In the genomic region with DNA sequence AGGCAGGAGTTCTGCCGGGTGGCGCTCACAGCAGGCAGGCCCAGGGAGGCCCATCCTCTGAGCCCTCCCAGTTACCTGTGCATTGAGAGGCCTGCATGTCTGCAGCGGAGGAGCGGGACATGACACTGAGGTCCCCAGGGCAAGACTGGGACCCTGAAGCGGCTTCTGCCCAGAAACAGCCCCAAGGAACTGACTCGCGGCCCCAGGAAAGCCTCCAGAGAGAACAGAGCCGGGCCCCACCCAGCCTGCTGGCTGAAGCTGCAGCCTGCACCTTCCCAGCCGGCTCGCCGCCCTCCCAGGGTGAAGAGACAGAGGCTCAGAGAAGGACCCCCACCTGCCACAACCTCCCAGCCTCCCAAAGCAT, we compare ENCODE assay signal across 19 cellular contexts. TPM values are rescaled to one million over a fixed set of nuclear protein-coding genes. Genes with fewer than 3 reads are reported as not detected.
DNase-seq lines count a peak whose midpoint lies in the region; ATAC-seq and TF ChIP-seq lines count a peak whose summit lies in the region.
"Had no signal": no experiment of that assay in that cellular context is flagged by ENCODE, and none has a peak within 500 bp of the region (broad histone marks: within the 10 kb centered on the region; RNA-seq: fewer than 3 reads in every experiment).

No MANE protein-coding gene starts in this region.

- H3K27ac ChIP-seq in heart left ventricle (peak overlapping the region in 9 of 12 donors; percentile 6 to 89 (median 55)), endodermal cell (ENCODE audit: low read depth, low read length) (peak overlapping the region; percentile 83), upper lobe of left lung (peak overlapping the region; percentile 67 to 87 (median 76))

- TF ChIP-seq CTCF in heart left ventricle (IDR thresholded peaks at IDR 0.05) (no peak), endodermal cell (conservative IDR thresholded peaks at IDR 0.05) (no peak), neural crest cell (conservative IDR thresholded peaks at IDR 0.05) (no peak), upper lobe of left lung (IDR thresholded peaks at IDR 0.05) (no peak)

- H3K9me3 ChIP-seq in heart left ventricle, result no peaks in the 10 kb centered on the region
- no peaks in the 10 kb centered on the region for H3K9me3 ChIP-seq in endodermal cell (ENCODE audit: control insufficient read depth, low read length)
- H3K9me3 ChIP-seq in upper lobe of left lung, result no peaks in the 10 kb centered on the region
- H3K9me3 ChIP-seq: HAP-1 had no signal

- no peaks in the 10 kb centered on the region for H3K9me3 Mint-ChIP-seq in endodermal cell
- no peaks in the 10 kb centered on the region for H3K9me3 Mint-ChIP-seq in neural crest cell
- H3K9me3 Mint-ChIP-seq: activated T-helper 1 cell treated with anti-CD3 and anti-CD28 coated beads, Interleukin-12 subunit alpha, Interleukin-12 subunit beta, Interleukin-2, Interleukin-4 antibody, amounts not matched to agents 30 ng/mL and 10 ng/mL and 1 ng/mL, durations not matched to agents 14 hours and 24 hours and 36 hours had no signal

- H3K9ac ChIP-seq in endodermal cell (ENCODE audit: extremely low read depth, low read length, poor library complexity, severe bottlenecking), result no peak overlapping the region

- H3K4me1 ChIP-seq in heart left ventricle, result peaks cover 5 to 63% (median 47%) of the 10 kb centered on the region in 12 donors
- H3K4me1 ChIP-seq in endodermal cell (ENCODE audit: control insufficient read depth, insufficient read depth, low read length), result peaks cover 19% of the 10 kb centered on the region
- H3K4me1 ChIP-seq in upper lobe of left lung, result peaks cover 18 to 45% (median 33%) of the 10 kb centered on the region in 4 donors

- intact Hi-C loops in heart left ventricle (cut with DNase I) (loop anchor here in 1 of 10 donors (2.0 kb wide), 1 partner anchor 13 kb away; no protein-coding TSS in a partner anchor), Right ventricle myocardium superior (cut with DNase I) (no loop called here)

- H3K4me3 ChIP-seq in heart left ventricle, result peak overlapping the region in 2 of 12 donors; percentile 49
- H3K4me3 ChIP-seq in endodermal cell (ENCODE audit: low read length), result no peak overlapping the region
- no peak overlapping the region for H3K4me3 ChIP-seq in upper lobe of left lung
- H3K4me3 ChIP-seq: HAP-1 had no signal

- H3K27me3 ChIP-seq in heart left ventricle, result peaks cover 0 to 15% (median 0%) of the 10 kb centered on the region in 9 donors
- no peaks in the 10 kb centered on the region for H3K27me3 ChIP-seq in endodermal cell (ENCODE audit: control insufficient read depth, insufficient read depth, low read length, poor library complexity, severe bottlenecking)
- H3K27me3 ChIP-seq in upper lobe of left lung, result peaks cover 0 to 14% (median 2%) of the 10 kb centered on the region in 4 donors

- DNase-seq in heart left ventricle (no peak), Right ventricle myocardium superior (no peak), endodermal cell (no peak), neural crest cell (ENCODE audit: low read depth, low spot score) (no peak), upper lobe of left lung (no peak)
- DNase-seq: activated CD4-positive, CD25-positive, alpha-beta regulatory T cell; caudate nucleus; DMS79; effector CD4-positive, alpha-beta T cell; NCI-H146; SIG-M5; T-helper 2 cell had no signal

- H3K36me3 ChIP-seq in heart left ventricle, result no peaks in the 10 kb centered on the region
- no peaks in the 10 kb centered on the region for H3K36me3 ChIP-seq in endodermal cell (ENCODE audit: control insufficient read depth, insufficient read depth, low read length)
- H3K36me3 ChIP-seq in upper lobe of left lung, result no peaks in the 10 kb centered on the region
- H3K36me3 ChIP-seq: HAP-1 had no signal

- TF ChIP-seq EP300 in upper lobe of left lung (IDR thresholded peaks at IDR 0.05), result no peak

- H3K4me1 Mint-ChIP-seq in endodermal cell, result peaks cover 44% of the 10 kb centered on the region
- peaks cover 73% of the 10 kb centered on the region for H3K4me1 Mint-ChIP-seq in neural crest cell

- TF ChIP-seq POLR2A in heart left ventricle (IDR thresholded peaks at IDR 0.05) (no peak), upper lobe of left lung (IDR thresholded peaks at IDR 0.05) (no peak)

- ATAC-seq in heart left ventricle (no peak), Right ventricle myocardium superior (ENCODE audit: poor library complexity) (no peak), upper lobe of left lung (ENCODE audit: low FRiP score in 2 of 2) (no peak), GM21381 (IDR thresholded peaks at IDR 0.05; ENCODE audit: unreplicated experiment) (no peak), GM19023 (IDR thresholded peaks at IDR 0.05; ENCODE audit: unreplicated experiment) (no peak), GM18520 (IDR thresholded peaks at IDR 0.05; ENCODE audit: unreplicated experiment) (no peak)

- H3K36me3 Mint-ChIP-seq in endodermal cell (ENCODE audit: low read depth) (no peaks in the 10 kb centered on the region), neural crest cell (ENCODE audit: low read depth) (no peaks in the 10 kb centered on the region)

- WGBS in heart left ventricle, 4 donors, result 39 to 71% (median 68%) methylated on average over 7 to 11 of the region's 11 CpGs
- 47 to 72% methylated on average over 7 to 11 of the region's 11 CpGs for WGBS in endodermal cell (ENCODE audit: insufficient coverage in 1 of 2, insufficient read length in 1 of 2), 2 experiments
- WGBS in upper lobe of left lung, 2 donors, result 89 to 90% methylated on average over 2 to 8 of the region's 11 CpGs

- H3K4me3 Mint-ChIP-seq in endodermal cell (peak overlapping the region; percentile 38), neural crest cell (peak overlapping the region; percentile 41)
- H3K4me3 Mint-ChIP-seq: activated T-helper 1 cell treated with anti-CD3 and anti-CD28 coated beads, Interleukin-12 subunit alpha, Interleukin-12 subunit beta, Interleukin-2, Interleukin-4 antibody, amounts not matched to agents 30 ng/mL and 10 ng/mL and 1 ng/mL, durations not matched to agents 14 hours and 24 hours and 36 hours had no signal

- H3K27ac Mint-ChIP-seq in endodermal cell (no peak overlapping the region), neural crest cell (ENCODE audit: unreplicated experiment) (no peak overlapping the region)
- H3K27ac Mint-ChIP-seq: activated T-helper 1 cell treated with anti-CD3 and anti-CD28 coated beads, Interleukin-12 subunit alpha, Interleukin-12 subunit beta, Interleukin-2, Interleukin-4 antibody, amounts not matched to agents 30 ng/mL and 10 ng/mL and 1 ng/mL, durations not matched to agents 14 hours and 24 hours and 36 hours had no signal

- no peaks in the 10 kb centered on the region for H3K27me3 Mint-ChIP-seq in endodermal cell (ENCODE audit: insufficient read depth)
- peaks cover 3% of the 10 kb centered on the region for H3K27me3 Mint-ChIP-seq in neural crest cell (ENCODE audit: low read depth)

RNA-seq across cellular contexts. Expression of gene ZNF423, which starts 16.5 kb away (rescaled TPM):
- total RNA-seq in heart left ventricle (10 to 100 TPM in 2 of 9 donors, 1 to 10 TPM in 7; 3.3 to 10.4 (median 7.3) TPM), Right ventricle myocardium superior (8.4 TPM), endodermal cell (10 to 100 TPM; 30.3 to 41.9 TPM), neural crest cell (55.0 and 55.4 TPM in 2 replicates), upper lobe of left lung (10 to 100 TPM in 2 of 6 donors, 1 to 10 TPM in 4; 4.1 to 11.4 (median 6.7) TPM)
- 1 to 10 TPM; 1.8 to 3.0 TPM for polyA plus RNA-seq in heart left ventricle
- polyA plus RNA-seq in endodermal cell (2013, experiment 1 of 2), result 58.6 TPM
- 54.0 TPM for polyA plus RNA-seq in endodermal cell (2013, experiment 2 of 2)
- total RNA-seq: activated CD8-positive, alpha-beta memory T cell treated with anti-CD3 and anti-CD28 coated beads for 36 hours; activated T-helper 1 cell treated with anti-CD3 and anti-CD28 coated beads, Interleukin-12 subunit alpha, Interleukin-12 subunit beta, Interleukin-2, Interleukin-4 antibody, amounts not matched to agents 30 ng/mL and 10 ng/mL and 1 ng/mL, durations not matched to agents 14 hours and 24 hours and 36 hours; HT-29 had no signal
